ENCODE assay signal across 8 cellular contexts in genomic region chr12:111407371-111408115, GRCh38. TPM values are rescaled to one million over a fixed set of nuclear protein-coding genes. Genes with fewer than 3 reads are reported as not detected.
DNase-seq lines count a peak whose midpoint lies in the region; ATAC-seq and TF ChIP-seq lines count a peak whose summit lies in the region.

No MANE protein-coding gene starts in this region.

- H3K36me3 Mint-ChIP-seq in HFFc6 (ENCODE audit: low read depth) = peaks cover 6% of the 10 kb centered on the region; the same call in 1 of the 2 replicates
- H3K36me3 Mint-ChIP-seq in activated naive CD4-positive, alpha-beta T cell treated with anti-CD3 and anti-CD28 coated beads, Interleukin-2, amount 50 U/mL, for 72 hours = peaks cover 0 to 4% of the 10 kb centered on the region in 2 donors

- H3K27ac ChIP-seq in iPS-18a (ENCODE audit: low read length) = no peak overlapping the region

- no peaks in the 10 kb centered on the region for H3K9me3 ChIP-seq in iPS-18a (ENCODE audit: control insufficient read depth, low read depth, low read length)

- no peaks in the 10 kb centered on the region for H3K36me3 ChIP-seq in iPS-18a (ENCODE audit: control insufficient read depth, low read depth, low read length)

- peaks cover 61% of the 10 kb centered on the region for H3K4me1 Mint-ChIP-seq in HFFc6 (ENCODE audit: low read depth)
- H3K4me1 Mint-ChIP-seq in stimulated activated naive CD8-positive, alpha-beta T cell treated with anti-CD3 and anti-CD28 coated beads, Interleukin-15, amount 100 ng/mL, for 72 hours = peaks cover 81% of the 10 kb centered on the region

- TF ChIP-seq CTCF in HFFc6 (IDR thresholded peaks at IDR 0.05) = no peak

- peak overlapping the region; percentile 97 for H3K27ac Mint-ChIP-seq in HFFc6
- peak overlapping the region; percentile 92 to 95 for H3K27ac Mint-ChIP-seq in activated naive CD4-positive, alpha-beta T cell treated with anti-CD3 and anti-CD28 coated beads, Interleukin-2, amount 50 U/mL, for 72 hours
- H3K27ac Mint-ChIP-seq in stimulated activated naive CD8-positive, alpha-beta T cell treated with anti-CD3 and anti-CD28 coated beads, Interleukin-15, amount 100 ng/mL, for 72 hours = peak overlapping the region; percentile 52 to 98

- H3K4me3 Mint-ChIP-seq in HFFc6 = peak overlapping the region; percentile 95
- peak overlapping the region; percentile 89 to 98 for H3K4me3 Mint-ChIP-seq in stimulated activated naive CD8-positive, alpha-beta T cell treated with anti-CD3 and anti-CD28 coated beads, Interleukin-15, amount 100 ng/mL, for 72 hours

- H3K27me3 ChIP-seq in iPS-18a (ENCODE audit: control insufficient read depth, insufficient read depth, low read length) = no peaks in the 10 kb centered on the region

- no peaks in the 10 kb centered on the region for H3K9me3 Mint-ChIP-seq in HFFc6
- H3K9me3 Mint-ChIP-seq in activated naive CD4-positive, alpha-beta T cell treated with anti-CD3 and anti-CD28 coated beads, Interleukin-2, amount 50 U/mL, for 72 hours = no peaks in the 10 kb centered on the region
- no peaks in the 10 kb centered on the region for H3K9me3 Mint-ChIP-seq in stimulated activated naive CD8-positive, alpha-beta T cell treated with anti-CD3 and anti-CD28 coated beads, Interleukin-15, amount 100 ng/mL, for 72 hours

- peaks cover 44% of the 10 kb centered on the region for H3K4me1 ChIP-seq in iPS-18a (ENCODE audit: control insufficient read depth, low read depth, low read length)

- peak overlapping the region; percentile 82 for H3K4me3 ChIP-seq in iPS-18a (ENCODE audit: low read length)

- no peaks in the 10 kb centered on the region; the same call in 1 of the 2 replicates for H3K27me3 Mint-ChIP-seq in HFFc6 (ENCODE audit: insufficient read depth)
- H3K27me3 Mint-ChIP-seq in stimulated activated naive CD8-positive, alpha-beta T cell treated with anti-CD3 and anti-CD28 coated beads, Interleukin-15, amount 100 ng/mL, for 72 hours = no peaks in the 10 kb centered on the region

- ATAC-seq in activated naive CD4-positive, alpha-beta T cell treated with anti-CD3 and anti-CD28 coated beads, Interleukin-2, amount 50 U/mL, for 72 hours = no peak
- ATAC-seq in stimulated activated naive CD8-positive, alpha-beta T cell treated with anti-CD3 and anti-CD28 coated beads, Interleukin-15, amount 100 ng/mL, for 72 hours = no peak
- no peak for ATAC-seq in HG02678 (IDR thresholded peaks at IDR 0.05; ENCODE audit: unreplicated experiment)

- DNase-seq in HFFc6 (no peak), midbrain (lab: John Stamatoyannopoulos, UW) (no peak), amygdala (lab: John Stamatoyannopoulos, UW) (no peak)
- DNase-seq in activated naive CD4-positive, alpha-beta T cell treated with anti-CD3 and anti-CD28 coated beads, Interleukin-2, amount 50 U/mL, for 72 hours (ENCODE audit: low spot score in 2 of 2) = no peak
- DNase-seq in stimulated activated naive CD8-positive, alpha-beta T cell treated with anti-CD3 and anti-CD28 coated beads, Interleukin-15, amount 100 ng/mL, for 72 hours = no peak
- DNase-seq in stimulated activated CD8-positive, alpha-beta memory T cell treated with anti-CD3 and anti-CD28 coated beads, Interleukin-4, amount 100 ng/mL, for 48 hours = no peak

- H3K9ac ChIP-seq in iPS-18a (ENCODE audit: low read length) = peak overlapping the region; percentile 56

RNA-seq across cellular contexts. Expression of gene SH2B3, which starts 1.8 kb away (rescaled TPM):
- total RNA-seq in HFFc6 (2021; fragmentation: NEBNext Ultra II Directional; extraction: Animal tissue kit (Norgen Biotek cat#: 25700)) = 10 to 100 TPM; 54.0 to 80.3 (median 69.8) TPM
- 10 to 100 TPM; 18.0 to 24.6 TPM for total RNA-seq in activated naive CD4-positive, alpha-beta T cell treated with anti-CD3 and anti-CD28 coated beads, Interleukin-2, amount 50 U/mL, for 72 hours

RNA-seq across cellular contexts. Expression of gene PHETA1, which starts 38.6 kb away (rescaled TPM):
- total RNA-seq in HFFc6 (2021; fragmentation: NEBNext Ultra II Directional; extraction: Animal tissue kit (Norgen Biotek cat#: 25700)) = 10 to 100 TPM; 11.5 to 15.0 (median 14.0) TPM
- 1 to 10 TPM in 1 of 2 donors, under 1 TPM in 1; 0.64 to 1.5 TPM for total RNA-seq in activated naive CD4-positive, alpha-beta T cell treated with anti-CD3 and anti-CD28 coated beads, Interleukin-2, amount 50 U/mL, for 72 hours

Comparison
In these comparisons a context has a peak if more than half of its experiments do, and no peak if none do; other contexts are left out.
1. RNA of gene PHETA1, which starts 38.6 kb away (total RNA-seq): 11.5 to 15.0 TPM in HFFc6; 0.64 to 1.5 TPM in activated naive CD4-positive, alpha-beta T cell treated with anti-CD3 and anti-CD28 coated beads, Interleukin-2, amount 50 U/mL, for 72 hours; every median in the first group is over 4 times any median in the second.
2. Peak in every context shown above with its lines, with median percentiles within 50 percentile points of each other: H3K27ac Mint-ChIP-seq.